In genomic region chr21:35873441-35873840, GRCh38 we compare ENCODE assay signal across 15 cellular contexts.
A peak's percentile ranks its signal among the peaks of the same experiment; 100 is the strongest.
DNase-seq lines count a peak whose midpoint lies in the region; ATAC-seq, FAIRE-seq and TF ChIP-seq lines count a peak whose summit lies in the region.
"Had no signal": no experiment of that assay in that cellular context is flagged by ENCODE, and none has a peak within 500 bp of the region (broad histone marks: within the 10 kb centered on the region; RNA-seq: fewer than 3 reads in every experiment).

No MANE protein-coding gene starts in this region.

- peak overlapping the region; percentile 71 for H3K4me2 ChIP-seq in PC-3 (ENCODE audit: low read length)
- no peak overlapping the region for H3K4me2 ChIP-seq in keratinocyte (ENCODE audit: control insufficient read depth, extremely low read depth, insufficient read depth, low read depth, low read length)
- H3K4me2 ChIP-seq: BLaER1 had no signal

- BruUV-seq in PC-3 (replicated peaks; lab: Mats Ljungman, UMichigan): no TSS peak

- intact Hi-C loops in PC-3 (cut with micrococcal nuclease): no loop called here

- H3K27ac ChIP-seq in PC-3 (ENCODE audit: low read length) (no peak overlapping the region), keratinocyte (ENCODE audit: control insufficient read depth, insufficient read depth, low read length) (no peak overlapping the region), gastroesophageal sphincter (no peak overlapping the region)
- H3K27ac ChIP-seq: BLaER1 had no signal

- POLR2A ChIA-PET in PC-3 (lab: Charles Lee; ENCODE audit: unreplicated experiment): interaction anchor here (0.6 kb wide), 1 partner anchor 897 kb away, joined by 3 read pairs; no protein-coding TSS in a partner anchor

- no peaks in the 10 kb centered on the region for H3F3A ChIP-seq in PC-3 (ENCODE audit: low read length, unreplicated experiment)

- H2AFZ ChIP-seq in PC-3 (ENCODE audit: low read length): peak overlapping the region; percentile 49
- no peak overlapping the region for H2AFZ ChIP-seq in keratinocyte (ENCODE audit: control insufficient read depth, low read length)

- 0 out of 2 replicates have a peak, but pooled peaks cover 4% of the 10 kb centered on the region for H3K27me3 ChIP-seq in PC-3 (ENCODE audit: low read length)
- peaks cover 24% of the 10 kb centered on the region for H3K27me3 ChIP-seq in keratinocyte (ENCODE audit: control insufficient read depth, extremely low read depth, insufficient read depth, low read length)
- no peaks in the 10 kb centered on the region for H3K27me3 ChIP-seq in gastroesophageal sphincter
- H3K27me3 ChIP-seq: BLaER1 had no signal

- H3K9me2 ChIP-seq in PC-3 (replicated peaks; ENCODE audit: low read length): no peaks in the 10 kb centered on the region

- H3K4me1 ChIP-seq in PC-3 (ENCODE audit: insufficient read depth, low read length) (no peaks in the 10 kb centered on the region), keratinocyte (ENCODE audit: control insufficient read depth, extremely low read depth, insufficient read depth, low read length) (no peaks in the 10 kb centered on the region), gastroesophageal sphincter (no peaks in the 10 kb centered on the region)
- H3K4me1 ChIP-seq: BLaER1, Caco-2 had no signal

- WGBS in gastroesophageal sphincter (ENCODE audit: low coverage in 1 of 2), 2 donors: 14 to 33% methylated on average over 1 to 2 of the region's 2 CpGs

- TF ChIP-seq POLR2A in gastroesophageal sphincter (IDR thresholded peaks at IDR 0.05): no peak

- dilution Hi-C loops in keratinocyte (cut with MboI; ENCODE audit: extremely low pct_ligation_motif_present, low sequenced_read_pairs): no loop called here

- peak; percentile 8 for DNase-seq in AG10803 (ENCODE audit: low read depth)
- DNase-seq in GM03348 (ENCODE audit: low spot score): peak; percentile 23
- DNase-seq in PC-3: no peak
- DNase-seq in keratinocyte (ENCODE audit: low read depth, low spot score): no peak
- no peak for DNase-seq in HK-2 (ENCODE audit: unreplicated experiment)
- DNase-seq in NCI-H128 (lab: John Stamatoyannopoulos, UW; ENCODE audit: unreplicated experiment): no peak
- DNase-seq in KG1 (lab: John Stamatoyannopoulos, UW): no peak
- DNase-seq: AML-193; Caco-2; CD8-positive, alpha-beta memory T cell; DND-41; GF-D8 had no signal

- H3K9me3 ChIP-seq in PC-3 (ENCODE audit: low read length): no peaks in the 10 kb centered on the region
- H3K9me3 ChIP-seq in keratinocyte (ENCODE audit: control insufficient read depth, low read depth, low read length): no peaks in the 10 kb centered on the region
- peaks cover 0 to 16% (median 0%) of the 10 kb centered on the region in 3 donors for H3K9me3 ChIP-seq in gastroesophageal sphincter

- H4K20me1 ChIP-seq in PC-3 (ENCODE audit: low read length): no peaks in the 10 kb centered on the region
- H4K20me1 ChIP-seq in keratinocyte (ENCODE audit: control insufficient read depth, extremely low read depth, insufficient read depth, low read length): no peaks in the 10 kb centered on the region
- H4K20me1 ChIP-seq: BLaER1 had no signal

- TF ChIP-seq CTCF in AG10803 (conservative IDR thresholded peaks at IDR 0.05; ENCODE audit: low read length) (no peak), PC-3 (conservative IDR thresholded peaks at IDR 0.05; ENCODE audit: low read depth, low read length) (no peak), keratinocyte (optimal IDR thresholded peaks at IDR 0.05 in 1 of 3, IDR thresholded peaks at IDR 0.05 in 1 of 3, conservative IDR thresholded peaks at IDR 0.05 in 1 of 3; ENCODE audit: extremely low read depth in 1 of 3, insufficient read depth in 2 of 3, low read length in 3 of 3) (no peak), gastroesophageal sphincter (IDR thresholded peaks at IDR 0.05) (no peak)

- no peaks in the 10 kb centered on the region for H3K79me2 ChIP-seq in PC-3 (ENCODE audit: low read length)
- no peaks in the 10 kb centered on the region for H3K79me2 ChIP-seq in keratinocyte (ENCODE audit: control insufficient read depth, insufficient read depth, low read length)

- TF ChIP-seq EP300 in gastroesophageal sphincter (IDR thresholded peaks at IDR 0.05): no peak

- FAIRE-seq in keratinocyte (lab: Jason Lieb, UNC): peak; percentile 5
- FAIRE-seq: A204.1 had no signal

- H3K36me3 ChIP-seq in PC-3 (ENCODE audit: low read depth, low read length): no peaks in the 10 kb centered on the region
- no peaks in the 10 kb centered on the region for H3K36me3 ChIP-seq in keratinocyte (ENCODE audit: control insufficient read depth in 2 of 2, extremely low read depth in 1 of 2, insufficient read depth in 2 of 2, low read length in 2 of 2)
- H3K36me3 ChIP-seq in gastroesophageal sphincter: no peaks in the 10 kb centered on the region
- H3K36me3 ChIP-seq: BLaER1 had no signal

- H3K9me1 ChIP-seq in keratinocyte (ENCODE audit: control insufficient read depth, extremely low read depth, insufficient read depth, low read length): no peaks in the 10 kb centered on the region

- H3K4me3 ChIP-seq in AG10803 (ENCODE audit: low read length): no peak overlapping the region
- peak overlapping the region; percentile 41; the same call in 1 of the 2 replicates for H3K4me3 ChIP-seq in PC-3 (ENCODE audit: low read length)
- H3K4me3 ChIP-seq in keratinocyte (ENCODE audit: control insufficient read depth in 2 of 3, extremely low read depth in 1 of 3, insufficient read depth in 2 of 3, low read depth in 1 of 3, low read length in 3 of 3): no peak overlapping the region
- no peak overlapping the region for H3K4me3 ChIP-seq in gastroesophageal sphincter
- H3K4me3 ChIP-seq: BLaER1 had no signal

- CTCF ChIA-PET in PC-3 (lab: Charles Lee): interaction anchor here (0.6 kb wide), 1 partner anchor 14 kb away, joined by 3 read pairs; no protein-coding TSS in a partner anchor

- peak; percentile 45; the same call in 1 of the 2 replicates for ATAC-seq in PC-3
- ATAC-seq in gastroesophageal sphincter: no peak

- H3K9ac ChIP-seq in PC-3 (ENCODE audit: low read length) (no peak overlapping the region), keratinocyte (ENCODE audit: control insufficient read depth, extremely low read depth, insufficient read depth, low read length) (no peak overlapping the region)
- H3K9ac ChIP-seq: BLaER1 had no signal

Comparison
In these comparisons a context has a peak if more than half of its experiments do, and no peak if none do; other contexts are left out.
1. DNase-seq: peak in AG10803 (single experiment) and GM03348 (single experiment); none in PC-3 (single experiment), keratinocyte (single experiment), HK-2 (single experiment), NCI-H128 (single experiment) and KG1 (single experiment).